Comparison of ENCODE assay signal across 38 cellular contexts in genomic region chr10:125989791-125990190, GRCh38.
"Had no signal": no experiment of that assay in that cellular context is flagged by ENCODE, and none has a peak within 500 bp of the region (broad histone marks: within the 10 kb centered on the region; RNA-seq: fewer than 3 reads in every experiment).

No MANE protein-coding gene starts in this region.

- H3K36me3 ChIP-seq: adrenal gland, ascending aorta, brain microvascular endothelial cell, breast epithelium, cardiac muscle cell had no signal

- H3K4me3 ChIP-seq: adrenal gland, ascending aorta, body of pancreas, breast epithelium, cardiac muscle cell had no signal

- H3K4me3 Mint-ChIP-seq: activated naive CD4-positive, alpha-beta T cell treated with anti-CD3 and anti-CD28 coated beads for 36 hours; activated naive CD4-positive, alpha-beta T cell treated with anti-CD3 and anti-CD28 coated beads, Interleukin-2, amount 50 U/mL, for 24 hours; activated naive CD8-positive, alpha-beta T cell; activated naive CD8-positive, alpha-beta T cell treated with anti-CD3 and anti-CD28 coated beads for 36 hours; activated naive CD8-positive, alpha-beta T cell treated with anti-CD3 and anti-CD28 coated beads, Interleukin-2, amount 10 ng/mL, durations not matched to agents 7 days and 5 days; activated naive CD8-positive, alpha-beta T cell treated with anti-CD3 and anti-CD28 coated beads, Interleukin-2, amount 50 U/mL, for 24 hours; activated T-cell treated with anti-CD3 and anti-CD28 coated beads, Interleukin-2, amount 50 U/mL, for 24 hours; activated T-cell treated with anti-CD3 and anti-CD28 coated beads, Interleukin-2, amount 50 U/mL, for 4 hours; activated T-cell treated with anti-CD3 and anti-CD28 coated beads, Interleukin-2, amount 50 U/mL, for 72 hours; activated T-helper 1 cell treated with anti-CD3 and anti-CD28 coated beads, Interleukin-12 subunit alpha, Interleukin-12 subunit beta, Interleukin-2, Interleukin-4 antibody, amounts not matched to agents 30 ng/mL and 10 ng/mL and 1 ng/mL, durations not matched to agents 14 hours and 24 hours and 36 hours; activated T-helper 17 cell treated with anti-CD3 and anti-CD28 coated beads, Interleukin-2, amount 50 U/mL, for 72 hours; brain; central memory CD8-positive, alpha-beta T cell had no signal

- H3K4me1 Mint-ChIP-seq: activated naive CD4-positive, alpha-beta T cell treated with anti-CD3 and anti-CD28 coated beads, Interleukin-2, amount 50 U/mL, for 24 hours; activated naive CD8-positive, alpha-beta T cell treated with anti-CD3 and anti-CD28 coated beads for 36 hours; activated naive CD8-positive, alpha-beta T cell treated with anti-CD3 and anti-CD28 coated beads, Interleukin-2, amount 10 ng/mL, durations not matched to agents 7 days and 5 days; activated naive CD8-positive, alpha-beta T cell treated with anti-CD3 and anti-CD28 coated beads, Interleukin-2, amount 50 U/mL, for 24 hours; activated T-helper 17 cell treated with anti-CD3 and anti-CD28 coated beads, Interleukin-2, amount 50 U/mL, for 72 hours; central memory CD8-positive, alpha-beta T cell had no signal

- DNase-seq: activated effector memory CD4-positive, alpha-beta T cell treated with anti-CD3 and anti-CD28 coated beads, Interleukin-2, amount 50 U/mL, for 16 hours; activated effector memory CD4-positive, alpha-beta T cell treated with Interleukin-2 at 50 U/mL for 16 hours; activated gamma-delta T cell; activated gamma-delta T cell treated with Interleukin-2 at 50 U/mL for 16 hours; activated naive CD4-positive, alpha-beta T cell; activated naive CD4-positive, alpha-beta T cell treated with anti-CD3 and anti-CD28 coated beads for 36 hours; activated naive CD4-positive, alpha-beta T cell treated with anti-CD3 and anti-CD28 coated beads, Interleukin-2, amount 50 U/mL, for 16 hours; activated naive CD4-positive, alpha-beta T cell treated with Interleukin-2 at 50 U/mL for 16 hours; activated naive CD8-positive, alpha-beta T cell treated with anti-CD3 and anti-CD28 coated beads for 36 hours; activated naive CD8-positive, alpha-beta T cell treated with anti-CD3 and anti-CD28 coated beads, Interleukin-2, amount 10 ng/mL, durations not matched to agents 7 days and 5 days; activated naive CD8-positive, alpha-beta T cell treated with anti-CD3 and anti-CD28 coated beads, Interleukin-2, amount 50 U/mL, for 24 hours; activated T-cell treated with anti-CD3 and anti-CD28 coated beads for 4 hours; activated T-cell treated with anti-CD3 and anti-CD28 coated beads, Interleukin-2, amount 50 U/mL, for 1 hour; activated T-cell treated with anti-CD3 and anti-CD28 coated beads, Interleukin-2, amount 50 U/mL, for 24 hours; activated T-cell treated with anti-CD3 and anti-CD28 coated beads, Interleukin-2, amount 50 U/mL, for 4 hours; activated T-cell treated with anti-CD3 and anti-CD28 coated beads, Interleukin-2, amount 50 U/mL, for 48 hours; activated T-cell treated with anti-CD3 and anti-CD28 coated beads, Interleukin-2, amount 50 U/mL, for 72 hours; adrenal gland; amniotic stem cell; amygdala; anterior cingulate cortex; aorta; body of pancreas; brain microvascular endothelial cell; caudate nucleus; central memory CD4-positive, alpha-beta T cell; cerebellar nuclear complex had no signal

- H3K9me3 Mint-ChIP-seq: activated naive CD4-positive, alpha-beta T cell treated with anti-CD3 and anti-CD28 coated beads, Interleukin-2, amount 50 U/mL, for 24 hours; activated naive CD4-positive, alpha-beta T cell treated with anti-CD3 and anti-CD28 coated beads, Interleukin-2, amount 50 U/mL, for 72 hours; activated naive CD8-positive, alpha-beta T cell treated with anti-CD3 and anti-CD28 coated beads, Interleukin-2, amount 10 ng/mL, durations not matched to agents 7 days and 5 days; activated naive CD8-positive, alpha-beta T cell treated with anti-CD3 and anti-CD28 coated beads, Interleukin-2, amount 50 U/mL, for 24 hours; activated T-cell treated with anti-CD3 and anti-CD28 coated beads, Interleukin-2, amount 50 U/mL, for 72 hours; activated T-helper 1 cell treated with anti-CD3 and anti-CD28 coated beads, Interleukin-12 subunit alpha, Interleukin-12 subunit beta, Interleukin-2, Interleukin-4 antibody, amounts not matched to agents 30 ng/mL and 10 ng/mL and 1 ng/mL, durations not matched to agents 14 hours and 24 hours and 36 hours; activated T-helper 17 cell treated with anti-CD3 and anti-CD28 coated beads, Interleukin-2, amount 50 U/mL, for 72 hours; activated T-helper 2 cell treated with anti-CD3 and anti-CD28 coated beads, Interferon-gamma antibody, Interleukin-2, Interleukin-4, amounts not matched to agents 10 μg/mL and 5 μg/mL and 100 μg/mL, durations not matched to agents 14 hours and 24 hours and 36 hours; central memory CD8-positive, alpha-beta T cell had no signal

- H3K27me3 ChIP-seq: adrenal gland, ascending aorta, body of pancreas, brain microvascular endothelial cell, breast epithelium, cardiac muscle cell had no signal

- H3K27ac ChIP-seq: adrenal gland, ascending aorta, body of pancreas, brain microvascular endothelial cell, breast epithelium, cardiac muscle cell had no signal

- H3K4me1 ChIP-seq: adrenal gland, ascending aorta, body of pancreas, breast epithelium had no signal

- H3K9me3 ChIP-seq: adrenal gland, ascending aorta, body of pancreas, breast epithelium had no signal

- H3K27me3 Mint-ChIP-seq: activated naive CD4-positive, alpha-beta T cell treated with anti-CD3 and anti-CD28 coated beads, Interleukin-2, amount 50 U/mL, for 24 hours; activated naive CD8-positive, alpha-beta T cell treated with anti-CD3 and anti-CD28 coated beads for 36 hours; activated naive CD8-positive, alpha-beta T cell treated with anti-CD3 and anti-CD28 coated beads, Interleukin-2, amount 10 ng/mL, durations not matched to agents 7 days and 5 days; activated naive CD8-positive, alpha-beta T cell treated with anti-CD3 and anti-CD28 coated beads, Interleukin-2, amount 50 U/mL, for 24 hours; activated T-cell treated with anti-CD3 and anti-CD28 coated beads, Interleukin-2, amount 50 U/mL, for 24 hours; activated T-helper 17 cell treated with anti-CD3 and anti-CD28 coated beads, Interleukin-2, amount 50 U/mL, for 72 hours had no signal

- H3K27ac Mint-ChIP-seq: activated naive CD4-positive, alpha-beta T cell treated with anti-CD3 and anti-CD28 coated beads for 36 hours; activated naive CD4-positive, alpha-beta T cell treated with anti-CD3 and anti-CD28 coated beads, Interleukin-2, amount 50 U/mL, for 24 hours; activated naive CD8-positive, alpha-beta T cell; activated naive CD8-positive, alpha-beta T cell treated with anti-CD3 and anti-CD28 coated beads for 36 hours; activated naive CD8-positive, alpha-beta T cell treated with anti-CD3 and anti-CD28 coated beads, Interleukin-2, amount 10 ng/mL, durations not matched to agents 7 days and 5 days; activated naive CD8-positive, alpha-beta T cell treated with anti-CD3 and anti-CD28 coated beads, Interleukin-2, amount 50 U/mL, for 24 hours; activated T-cell treated with anti-CD3 and anti-CD28 coated beads, Interleukin-2, amount 50 U/mL, for 24 hours; activated T-cell treated with anti-CD3 and anti-CD28 coated beads, Interleukin-2, amount 50 U/mL, for 72 hours; activated T-helper 1 cell treated with anti-CD3 and anti-CD28 coated beads, Interleukin-12 subunit alpha, Interleukin-12 subunit beta, Interleukin-2, Interleukin-4 antibody, amounts not matched to agents 30 ng/mL and 10 ng/mL and 1 ng/mL, durations not matched to agents 14 hours and 24 hours and 36 hours; activated T-helper 17 cell treated with anti-CD3 and anti-CD28 coated beads, Interleukin-2, amount 50 U/mL, for 72 hours; activated T-helper 2 cell treated with anti-CD3 and anti-CD28 coated beads, Interferon-gamma antibody, Interleukin-2, Interleukin-4, amounts not matched to agents 10 μg/mL and 5 μg/mL and 100 μg/mL, durations not matched to agents 14 hours and 24 hours and 36 hours had no signal

- H3K36me3 Mint-ChIP-seq: activated naive CD4-positive, alpha-beta T cell treated with anti-CD3 and anti-CD28 coated beads, Interleukin-2, amount 50 U/mL, for 24 hours; activated naive CD8-positive, alpha-beta T cell; activated naive CD8-positive, alpha-beta T cell treated with anti-CD3 and anti-CD28 coated beads for 36 hours; activated naive CD8-positive, alpha-beta T cell treated with anti-CD3 and anti-CD28 coated beads, Interleukin-2, amount 10 ng/mL, durations not matched to agents 7 days and 5 days had no signal
